In genomic region chr12:3576891-3577290, GRCh38 we compare ENCODE assay signal across 30 cellular contexts.
A peak's percentile ranks its signal among the peaks of the same experiment; 100 is the strongest.
DNase-seq lines count a peak whose midpoint lies in the region; ATAC-seq, FAIRE-seq and TF ChIP-seq lines count a peak whose summit lies in the region.
"Had no signal": no experiment of that assay in that cellular context is flagged by ENCODE, and none has a peak within 500 bp of the region (broad histone marks: within the 10 kb centered on the region; RNA-seq: fewer than 3 reads in every experiment).

No MANE protein-coding gene starts in this region.

- peak; percentile 14 for ATAC-seq in upper lobe of right lung
- no peak for ATAC-seq in HG02642 (IDR thresholded peaks at IDR 0.05; ENCODE audit: poor library complexity, unreplicated experiment)
- no peak for ATAC-seq in mucosa of descending colon
- ATAC-seq in GM19035 (IDR thresholded peaks at IDR 0.05; ENCODE audit: unreplicated experiment): no peak
- ATAC-seq: GM12878 had no signal

- H4K91ac ChIP-seq in H1 (replicated peaks; ENCODE audit: insufficient read length, low read length) (no peak overlapping the region), neuronal stem cell (ENCODE audit: low read depth, low read length, poor library complexity) (peak overlapping the region; percentile 64)

- H3K27ac ChIP-seq in H1 (ENCODE audit: low read depth, low read length) (no peak overlapping the region), neuronal stem cell (replicated peaks; ENCODE audit: low read length) (no peak overlapping the region), upper lobe of right lung (no peak overlapping the region)
- H3K27ac ChIP-seq: BLaER1 had no signal

- H3K18ac ChIP-seq in H1 (ENCODE audit: extremely low read depth, low read length) (no peak overlapping the region), neuronal stem cell (ENCODE audit: low read length) (peak overlapping the region; percentile 69)

- H3K9me3 ChIP-seq in H1 (ENCODE audit: insufficient read depth in 2 of 2, low read depth in 1 of 2, low read length in 1 of 2): no peaks in the 10 kb centered on the region
- H3K9me3 ChIP-seq in neuronal stem cell (replicated peaks in 1 of 2; ENCODE audit: control insufficient read depth in 2 of 2, insufficient read depth in 1 of 2, low read depth in 1 of 2, low read length in 2 of 2): no peaks in the 10 kb centered on the region
- no peaks in the 10 kb centered on the region for H3K9me3 ChIP-seq in upper lobe of right lung
- no peaks in the 10 kb centered on the region for H3K9me3 ChIP-seq in mucosa of descending colon
- H3K9me3 ChIP-seq: BE2C, BLaER1 had no signal

- CTCF ChIA-PET in H1 (lab: Charles Lee; ENCODE audit: partially characterized antibody): interaction anchor here (1.4 to 1.6 kb wide), 4 partner anchors 20 to 276 kb away, joined by 3 to 8 read pairs (median 6); no protein-coding TSS in a partner anchor

- H3K23ac ChIP-seq in H1 (ENCODE audit: insufficient read length) (no peak overlapping the region), neuronal stem cell (ENCODE audit: low read depth, low read length, poor library complexity) (no peak overlapping the region)

- no peaks in the 10 kb centered on the region for H3K23me2 ChIP-seq in H1 (ENCODE audit: low read depth, low read length)

- H3K9ac ChIP-seq in H1 (replicated peaks in 1 of 4; ENCODE audit: extremely low read depth in 1 of 4, low read depth in 3 of 4, low read length in 3 of 4) (no peak overlapping the region), neuronal stem cell (ENCODE audit: low read depth, low read length, poor library complexity) (no peak overlapping the region)
- H3K9ac ChIP-seq: BLaER1 had no signal

- no peaks in the 10 kb centered on the region for H4K20me1 ChIP-seq in H1 (replicated peaks in 1 of 2; ENCODE audit: control insufficient read depth in 1 of 2, insufficient read depth in 2 of 2, low read length in 2 of 2)
- H4K20me1 ChIP-seq: BLaER1 had no signal

- H3K56ac ChIP-seq in H1 (replicated peaks; ENCODE audit: insufficient read length, low read depth, low read length): no peak overlapping the region

- H3K79me2 ChIP-seq in H1 (ENCODE audit: control insufficient read depth in 1 of 2, insufficient read depth in 2 of 2, low read length in 2 of 2): no peaks in the 10 kb centered on the region

- H2AFZ ChIP-seq in H1 (ENCODE audit: low read length) (no peak overlapping the region), neuronal stem cell (ENCODE audit: low read length) (no peak overlapping the region)

- H3K27me3 Mint-ChIP-seq in chondrocyte (ENCODE audit: low read depth): peaks cover 41% of the 10 kb centered on the region

- no peak overlapping the region for H3K27ac Mint-ChIP-seq in chondrocyte (ENCODE audit: unreplicated experiment)
- H3K27ac Mint-ChIP-seq: CD14-positive monocyte; CD4-positive, alpha-beta memory T cell; CD4-positive, CD25-positive, alpha-beta regulatory T cell; CD8-positive, alpha-beta memory T cell had no signal

- no peaks in the 10 kb centered on the region for H3K4me1 Mint-ChIP-seq in chondrocyte (ENCODE audit: low read depth)
- H3K4me1 Mint-ChIP-seq: CD14-positive monocyte; CD4-positive, CD25-positive, alpha-beta regulatory T cell; CD8-positive, alpha-beta memory T cell had no signal

- TF ChIP-seq CTCF in chondrocyte (IDR thresholded peaks at IDR 0.05): no peak
- TF ChIP-seq CTCF in H1 (IDR thresholded peaks at IDR 0.05; ENCODE audit: control extremely low read depth in 1 of 3, insufficient read depth in 1 of 3, low read depth in 1 of 3, low read length in 3 of 3): no peak
- no peak for TF ChIP-seq CTCF in upper lobe of right lung (IDR thresholded peaks at IDR 0.05)
- TF ChIP-seq CTCF in mucosa of descending colon (IDR thresholded peaks at IDR 0.05): no peak

- H2AK5ac ChIP-seq in H1 (ENCODE audit: low read depth, low read length): no peak overlapping the region
- H2AK5ac ChIP-seq in neuronal stem cell (ENCODE audit: low read depth, low read length): peak overlapping the region; percentile 72

- H3K27me3 ChIP-seq in H1 (replicated peaks in 1 of 4; ENCODE audit: control insufficient read depth in 3 of 4, extremely low read depth in 1 of 4, insufficient read depth in 3 of 4, low read length in 3 of 4) (no peaks in the 10 kb centered on the region), neuronal stem cell (ENCODE audit: control insufficient read depth in 3 of 3, insufficient read depth in 3 of 3, low read depth in 1 of 3, low read length in 3 of 3) (no peaks in the 10 kb centered on the region), upper lobe of right lung (no peaks in the 10 kb centered on the region)
- H3K27me3 ChIP-seq: BLaER1 had no signal

- POLR2A ChIA-PET in H1 (lab: Charles Lee; ENCODE audit: partially characterized antibody): no interaction called here

- H3K14ac ChIP-seq in H1 (ENCODE audit: insufficient read length): no peak overlapping the region
- H3K14ac ChIP-seq in neuronal stem cell (ENCODE audit: low read length): no peak overlapping the region

- H2BK12ac ChIP-seq in H1 (ENCODE audit: low read depth, low read length) (no peak overlapping the region), neuronal stem cell (ENCODE audit: low read length) (peak overlapping the region; percentile 76)

- no peak for TF ChIP-seq RAD21 in H1 (IDR thresholded peaks at IDR 0.05 in 1 of 2, conservative IDR thresholded peaks at IDR 0.05 in 1 of 2; ENCODE audit: low read depth in 2 of 2, low read length in 2 of 2)

- no peak overlapping the region for H2BK5ac ChIP-seq in H1 (ENCODE audit: low read depth, low read length)
- H2BK5ac ChIP-seq in neuronal stem cell (ENCODE audit: low read length): peak overlapping the region; percentile 88

- no peak overlapping the region for H2BK120ac ChIP-seq in H1 (replicated peaks; ENCODE audit: low read depth, low read length)
- H2BK120ac ChIP-seq in neuronal stem cell (ENCODE audit: low read depth, low read length): peak overlapping the region; percentile 56

- no peak overlapping the region for H2BK15ac ChIP-seq in H1 (ENCODE audit: low read length)
- peak overlapping the region; percentile 86 for H2BK15ac ChIP-seq in neuronal stem cell (ENCODE audit: low read length)

- H4K5ac ChIP-seq in H1 (ENCODE audit: insufficient read length, low read depth, low read length): no peak overlapping the region

- H3K4me2 ChIP-seq in H1 (ENCODE audit: insufficient read depth in 1 of 2, low read depth in 2 of 2, low read length in 2 of 2): no peak overlapping the region
- no peak overlapping the region for H3K4me2 ChIP-seq in neuronal stem cell (ENCODE audit: insufficient read depth, low read length, poor library complexity, severe bottlenecking)
- H3K4me2 ChIP-seq: BLaER1 had no signal

- intact Hi-C loops in upper lobe of right lung (cut with DNase I) (no loop called here), mucosa of descending colon (cut with DNase I, micrococcal nuclease) (no loop called here)

- no peaks in the 10 kb centered on the region for H3K79me1 ChIP-seq in H1 (ENCODE audit: low read depth, low read length)
- no peaks in the 10 kb centered on the region for H3K79me1 ChIP-seq in neuronal stem cell (ENCODE audit: low read depth, low read length)

- 86% methylated on average over 9 of the region's 9 CpGs; no CpG with 5 or more reads in 1 of the 2 experiments for WGBS in H1 (ENCODE audit: extremely low coverage in 1 of 2, insufficient coverage in 1 of 2, insufficient read length in 1 of 2, insufficient replicate concordance in 2 of 2, low coverage in 1 of 2, low lambda C conversion rate in 2 of 2, missing lambda C conversion rate in 1 of 2), 2 experiments
- WGBS in neuronal stem cell (ENCODE audit: extremely low coverage in 2 of 2, insufficient read length in 2 of 2, insufficient replicate concordance in 1 of 2), 2 donors: no CpG with 5 or more reads among the region's 9 CpGs

- TF ChIP-seq EP300 in H1 (IDR thresholded peaks at IDR 0.05; ENCODE audit: borderline replicate concordance in 1 of 2, low read depth in 2 of 2, low read length in 2 of 2): no peak

- no peak overlapping the region for H2BK20ac ChIP-seq in H1 (ENCODE audit: low read length)

- no peak overlapping the region for H3K4me3 Mint-ChIP-seq in chondrocyte (ENCODE audit: unreplicated experiment)
- H3K4me3 Mint-ChIP-seq: CD14-positive monocyte; CD4-positive, alpha-beta memory T cell; CD4-positive, CD25-positive, alpha-beta regulatory T cell; CD8-positive, alpha-beta memory T cell had no signal

- H4K8ac ChIP-seq in H1 (ENCODE audit: extremely low read depth, insufficient read depth, low read length): peak overlapping the region; percentile 43; the same call in 1 of the 2 replicates
- no peak overlapping the region for H4K8ac ChIP-seq in neuronal stem cell (ENCODE audit: low read depth, low read length)

- no peaks in the 10 kb centered on the region for H3K36me3 Mint-ChIP-seq in chondrocyte (ENCODE audit: low read depth)
- H3K36me3 Mint-ChIP-seq: CD14-positive monocyte; CD4-positive, alpha-beta memory T cell; CD4-positive, CD25-positive, alpha-beta regulatory T cell; CD8-positive, alpha-beta memory T cell had no signal

- H3K4ac ChIP-seq in H1 (replicated peaks; ENCODE audit: insufficient read length, low read depth, low read length) (no peak overlapping the region), neuronal stem cell (ENCODE audit: low read length) (no peak overlapping the region)

- no peak overlapping the region for H3K4me3 ChIP-seq in H1 (ENCODE audit: extremely low read depth in 1 of 4, insufficient read depth in 2 of 4, low read depth in 3 of 4, low read length in 4 of 4)
- H3K4me3 ChIP-seq in neuronal stem cell (ENCODE audit: low read length in 2 of 2): no peak overlapping the region
- H3K4me3 ChIP-seq in upper lobe of right lung: no peak overlapping the region
- H3K4me3 ChIP-seq in mucosa of descending colon: no peak overlapping the region
- H3K4me3 ChIP-seq: BLaER1, GM12878 had no signal

- FAIRE-seq in H1 (lab: Jason Lieb, UNC): no peak
- FAIRE-seq: A204.1, GM12878, GM12892, GM18507, GM19239 had no signal

- no peaks in the 10 kb centered on the region for H3K9me3 Mint-ChIP-seq in chondrocyte (ENCODE audit: low read depth)
- H3K9me3 Mint-ChIP-seq: CD14-positive monocyte; CD8-positive, alpha-beta memory T cell had no signal

- TF ChIP-seq POLR2A in H1 (IDR thresholded peaks at IDR 0.05; ENCODE audit: control extremely low read depth in 1 of 2, low read depth in 2 of 2, low read length in 2 of 2): no peak

- no peaks in the 10 kb centered on the region for H3K36me3 ChIP-seq in H1 (ENCODE audit: control insufficient read depth in 2 of 4, insufficient read depth in 4 of 4, low read length in 3 of 4)
- no peaks in the 10 kb centered on the region for H3K36me3 ChIP-seq in neuronal stem cell (replicated peaks in 1 of 2; ENCODE audit: control insufficient read depth in 2 of 2, insufficient read depth in 2 of 2, low read length in 2 of 2)
- no peaks in the 10 kb centered on the region for H3K36me3 ChIP-seq in upper lobe of right lung
- H3K36me3 ChIP-seq in mucosa of descending colon (ENCODE audit: low read depth): no peaks in the 10 kb centered on the region
- H3K36me3 ChIP-seq: BE2C, BLaER1 had no signal

- peaks cover 0 to 7% (median 0%) of the 10 kb centered on the region in 4 experiments; a peak in 3 of 7 replicates for H3K4me1 ChIP-seq in H1 (replicated peaks in 1 of 4; ENCODE audit: control insufficient read depth in 3 of 4, insufficient read depth in 4 of 4, low read length in 3 of 4)
- H3K4me1 ChIP-seq in neuronal stem cell (ENCODE audit: control insufficient read depth in 2 of 2, insufficient read depth in 1 of 2, low read depth in 1 of 2, low read length in 2 of 2): peaks cover 29 to 37% of the 10 kb centered on the region in 2 donors
- no peaks in the 10 kb centered on the region for H3K4me1 ChIP-seq in upper lobe of right lung
- H3K4me1 ChIP-seq in mucosa of descending colon (ENCODE audit: low read depth): no peaks in the 10 kb centered on the region
- H3K4me1 ChIP-seq: BE2C had no signal

- DNase-seq in chondrocyte (ENCODE audit: low spot score): peak; percentile 52
- no peak for DNase-seq in H1 (ENCODE audit: low read depth in 1 of 2, low spot score in 2 of 2)
- DNase-seq in neuronal stem cell (ENCODE audit: low spot score): no peak
- no peak for DNase-seq in upper lobe of right lung
- no peak for DNase-seq in mucosa of descending colon
- DNase-seq in SHP77 treated with DMSO at 0.1 percent for 48 hours (lab: John Stamatoyannopoulos, UW): no peak
- DNase-seq: 8988T; ACHN; BE2C; C1 segment of cervical spinal cord; CD4-positive, alpha-beta memory T cell; CD4-positive, CD25-positive, alpha-beta regulatory T cell; CD8-positive, alpha-beta memory T cell; COR-L47; DMS 273 treated with DMSO at 0.1 percent for 48 hours; DMS153; DMS53; DMS79; DND-41; EL; GDM1 had no signal
